Comparison of ENCODE assay signal across 26 cellular contexts in genomic region chrX:50158616-50159015, GRCh38. TPM values are rescaled to one million over a fixed set of nuclear protein-coding genes. Genes with fewer than 3 reads are reported as not detected.
DNase-seq lines count a peak whose midpoint lies in the region; ATAC-seq, FAIRE-seq and TF ChIP-seq lines count a peak whose summit lies in the region.
"Had no signal": no experiment of that assay in that cellular context is flagged by ENCODE, and none has a peak within 500 bp of the region (broad histone marks: within the 10 kb centered on the region; RNA-seq: fewer than 3 reads in every experiment).

No MANE protein-coding gene starts in this region.

- no peak overlapping the region for H2AFZ ChIP-seq in IMR-90 (replicated peaks; ENCODE audit: low read length, poor library complexity)

- no TSS peak for BruUV-seq in IMR-90 (replicated peaks; lab: Mats Ljungman, UMichigan)

- peaks cover 0 to 2% (median 0%) of the 10 kb centered on the region in 4 donors for H3K4me1 Mint-ChIP-seq in naive thymus-derived CD8-positive, alpha-beta T cell
- H3K4me1 Mint-ChIP-seq: CD4-positive, CD25-positive, alpha-beta regulatory T cell had no signal

- no peaks in the 10 kb centered on the region for H3K36me3 Mint-ChIP-seq in naive thymus-derived CD8-positive, alpha-beta T cell
- H3K36me3 Mint-ChIP-seq: CD4-positive, CD25-positive, alpha-beta regulatory T cell had no signal

- no peak overlapping the region for H2BK120ac ChIP-seq in IMR-90 (ENCODE audit: low read depth, low read length)

- 0% methylated on average over 1 of the region's 1 CpG for WGBS in A549 (ENCODE audit: missing lambda C conversion rate)
- no CpG with 5 or more reads among the region's 1 CpG for WGBS in IMR-90 (ENCODE audit: extremely low coverage in 2 of 2, insufficient read length in 1 of 2), 2 experiments
- 10 to 14% (median 13%) methylated on average over 1 of the region's 1 CpG for WGBS in small intestine, 3 donors

- H3K56ac ChIP-seq in IMR-90 (ENCODE audit: extremely low read depth, insufficient read depth, low read length): no peak overlapping the region

- no peaks in the 10 kb centered on the region for H3K9me3 Mint-ChIP-seq in naive thymus-derived CD8-positive, alpha-beta T cell
- H3K9me3 Mint-ChIP-seq: CD4-positive, CD25-positive, alpha-beta regulatory T cell had no signal

- H3K27me3 ChIP-seq in IMR-90 (ENCODE audit: control insufficient read depth, insufficient read depth, low read length) (no peaks in the 10 kb centered on the region), small intestine (ENCODE audit: control insufficient read depth in 2 of 2, insufficient read depth in 2 of 2, low read length in 2 of 2) (no peaks in the 10 kb centered on the region)

- H2BK5ac ChIP-seq in IMR-90 (ENCODE audit: low read depth, low read length, poor library complexity, severe bottlenecking): no peak overlapping the region

- POLR2A ChIA-PET in A549 (lab: Yijun Ruan, JAX): no interaction called here
- POLR2A ChIA-PET in IMR-90 (lab: Charles Lee; ENCODE audit: unreplicated experiment): no interaction called here
- POLR2A ChIA-PET in naive thymus-derived CD8-positive, alpha-beta T cell (lab: Charles Lee): no interaction called here

- H2BK15ac ChIP-seq in IMR-90 (ENCODE audit: low read depth, low read length): no peak overlapping the region

- no peak overlapping the region for H2BK20ac ChIP-seq in IMR-90 (ENCODE audit: low read depth, low read length)

- intact Hi-C loops in IMR-90 (cut with micrococcal nuclease) (no loop called here), left colon (cut with DNase I, micrococcal nuclease) (no loop called here)

- H3K4me2 ChIP-seq in A549 (no peak overlapping the region), IMR-90 (ENCODE audit: low read depth, low read length) (no peak overlapping the region)

- H3K27ac ChIP-seq in A549: no peak overlapping the region
- no peak overlapping the region for H3K27ac ChIP-seq in IMR-90 (ENCODE audit: insufficient read depth, low read length)
- H3K27ac ChIP-seq in small intestine (ENCODE audit: low read depth in 1 of 2, low read length in 1 of 2): no peak overlapping the region
- H3K27ac ChIP-seq: RWPE1 had no signal

- in situ Hi-C loops in IMR-90 (cut with MboI; ENCODE audit: low sequenced_read_pairs): no loop called here

- H3K27me3 Mint-ChIP-seq in naive thymus-derived CD8-positive, alpha-beta T cell: no peaks in the 10 kb centered on the region

- H3K23ac ChIP-seq in IMR-90 (ENCODE audit: low read depth, low read length): no peak overlapping the region

- H3K4me3 ChIP-seq in A549: no peak overlapping the region
- H3K4me3 ChIP-seq in IMR-90 (ENCODE audit: insufficient read depth, low read depth, low read length): no peak overlapping the region
- no peak overlapping the region for H3K4me3 ChIP-seq in small intestine (ENCODE audit: low read depth in 1 of 2, low read length in 2 of 2)

- no peak overlapping the region for H4K8ac ChIP-seq in IMR-90 (ENCODE audit: low read depth in 2 of 2, low read length in 2 of 2)

- DNase-seq in A549 (ENCODE audit: low read depth in 1 of 2, low spot score in 1 of 2): no peak
- no peak for DNase-seq in IMR-90
- peak in 1 of 2 donors; percentile 31 for DNase-seq in left colon
- DNase-seq in small intestine: peak; percentile 48
- DNase-seq in MV-4-11 (lab: John Stamatoyannopoulos, UW): no peak
- no peak for DNase-seq in urothelium cell line (ENCODE audit: low spot score)
- no peak for DNase-seq in naive thymus-derived CD8-positive, alpha-beta T cell
- DNase-seq: 8988T; CD4-positive, CD25-positive, alpha-beta regulatory T cell; DMS153; DND-41; KG1; MM.1S; NCI-H1092; NCI-H1417 treated with DMSO at 0.1 percent for 48 hours; NCI-H1694 treated with DMSO at 0.1 percent for 48 hours; NCI-H2081; NCI-H2227 treated with DMSO at 0.1 percent for 48 hours; NCI-H526 treated with DMSO at 0.1 percent for 48 hours; SHP77 had no signal

- no peak for TF ChIP-seq CTCF in A549 (IDR thresholded peaks at IDR 0.05)
- TF ChIP-seq CTCF in IMR-90 (conservative IDR thresholded peaks at IDR 0.05; ENCODE audit: low read depth, low read length): no peak

- H3K9me3 ChIP-seq in A549 (no peaks in the 10 kb centered on the region), IMR-90 (ENCODE audit: control insufficient read depth, insufficient read depth, low read length) (no peaks in the 10 kb centered on the region), small intestine (ENCODE audit: control insufficient read depth, low read depth) (no peaks in the 10 kb centered on the region)

- ATAC-seq in A549: no peak
- ATAC-seq in IMR-90 (ENCODE audit: low read depth): no peak
- ATAC-seq in left colon: peak; percentile 80
- no peak for ATAC-seq in naive thymus-derived CD8-positive, alpha-beta T cell

- FAIRE-seq in A549 (lab: Jason Lieb, UNC) (no peak), small intestine (lab: Jason Lieb, UNC) (no peak), urothelium cell line (lab: Jason Lieb, UNC) (no peak)
- FAIRE-seq: GM19239 had no signal

- H3K4me1 ChIP-seq in A549 (no peaks in the 10 kb centered on the region), IMR-90 (ENCODE audit: control insufficient read depth, insufficient read depth, low read length) (no peaks in the 10 kb centered on the region), small intestine (ENCODE audit: control insufficient read depth in 2 of 2, insufficient read depth in 1 of 2, low read depth in 1 of 2, low read length in 1 of 2) (no peaks in the 10 kb centered on the region)

- H3K9ac ChIP-seq in IMR-90 (ENCODE audit: low read depth, low read length): no peak overlapping the region

- TF ChIP-seq EP300 in A549 (IDR thresholded peaks at IDR 0.05): no peak

- no peak for TF ChIP-seq RAD21 in A549 (conservative IDR thresholded peaks at IDR 0.05 in 1 of 2, IDR thresholded peaks at IDR 0.05 in 1 of 2)
- TF ChIP-seq RAD21 in IMR-90 (IDR thresholded peaks at IDR 0.05; ENCODE audit: low read length): no peak

- H3K27ac Mint-ChIP-seq in naive thymus-derived CD8-positive, alpha-beta T cell: no peak overlapping the region
- H3K27ac Mint-ChIP-seq: CD4-positive, CD25-positive, alpha-beta regulatory T cell had no signal

- TF ChIP-seq POLR2A in A549 (IDR thresholded peaks at IDR 0.05; ENCODE audit: low read length) (no peak), IMR-90 (IDR thresholded peaks at IDR 0.05; ENCODE audit: low read depth, low read length) (no peak)

- no peak overlapping the region for H4K5ac ChIP-seq in IMR-90 (ENCODE audit: low read depth, low read length)

- H3K79me1 ChIP-seq in IMR-90 (ENCODE audit: low read depth in 1 of 2, low read length in 2 of 2): no peaks in the 10 kb centered on the region

- CTCF ChIA-PET in A549 (lab: Yijun Ruan, JAX) (no interaction called here), IMR-90 (lab: Yijun Ruan, JAX) (no interaction called here)

- H3K36me3 ChIP-seq in IMR-90 (ENCODE audit: control insufficient read depth, insufficient read depth, low read length): no peaks in the 10 kb centered on the region
- no peaks in the 10 kb centered on the region for H3K36me3 ChIP-seq in small intestine (ENCODE audit: control insufficient read depth in 2 of 2, insufficient read depth in 2 of 2, low read length in 2 of 2)

- H3K4me3 Mint-ChIP-seq in naive thymus-derived CD8-positive, alpha-beta T cell: no peak overlapping the region
- H3K4me3 Mint-ChIP-seq: CD4-positive, CD25-positive, alpha-beta regulatory T cell had no signal

- H3K18ac ChIP-seq in IMR-90 (ENCODE audit: low read depth, low read length): no peak overlapping the region

- H2AK9ac ChIP-seq in IMR-90 (replicated peaks; ENCODE audit: low read depth, low read length, poor library complexity): no peak overlapping the region

- no peak overlapping the region for H2AK5ac ChIP-seq in IMR-90 (ENCODE audit: low read depth, low read length)

- H3K9me1 ChIP-seq in IMR-90 (ENCODE audit: insufficient read depth, low read length): no peaks in the 10 kb centered on the region

- no peak overlapping the region for H4K91ac ChIP-seq in IMR-90 (ENCODE audit: insufficient read depth, low read depth, low read length)

- no peak overlapping the region for H3K14ac ChIP-seq in IMR-90 (replicated peaks; ENCODE audit: low read depth, low read length)

- H3K4ac ChIP-seq in IMR-90 (ENCODE audit: low read depth, low read length): no peak overlapping the region

- H4K20me1 ChIP-seq in IMR-90 (ENCODE audit: insufficient read depth, low read length): no peaks in the 10 kb centered on the region

- dilution Hi-C loops in IMR-90 (cut with HindIII; ENCODE audit: low sequenced_read_pairs, unreplicated experiment): no loop called here

TF ChIP-seq in A549, 52 proteins besides CTCF, POLR2A, EP300 and RAD21 (continues in another document):
- TF ChIP-seq MAFK (IDR thresholded peaks at IDR 0.05; ENCODE audit: partially characterized antibody): peak; percentile 83
- TF ChIP-seq HOXB13 (CRISPR knock-in tag; IDR thresholded peaks at IDR 0.05; ENCODE audit: low read depth): no peak

RNA-seq across cellular contexts. Expression of gene AKAP4, which starts 42.2 kb away (rescaled TPM):
- not detected in 2 replicates for polyA plus RNA-seq in A549 (2011; rRNA removed)
- not detected in 2 replicates for polyA plus RNA-seq in A549 (2012; cell fraction: cytosol; rRNA removed)
- not detected in 2 replicates for polyA plus RNA-seq in A549 (2012; cell fraction: nucleus; rRNA removed)
- not detected in 3 replicates for polyA plus RNA-seq in A549 (2017; fragmentation: RNase III; extraction: RNeasy Plus Mini Kit Qiagen cat#74134 plus additional on column Dnase treatment)
- polyA minus RNA-seq in A549 (2011; rRNA and poly(A)+ RNA removed): not detected in 2 replicates
- not detected in 2 replicates for total RNA-seq in IMR-90 (2012; rRNA removed)
- not detected in 2 replicates for polyA plus RNA-seq in IMR-90 (2012; rRNA removed)
- not detected in 2 replicates for polyA plus RNA-seq in IMR-90 (2012; cell fraction: cytosol; rRNA removed)
- polyA plus RNA-seq in IMR-90 (2012; cell fraction: nucleus; rRNA removed; ENCODE audit: low replicate concordance): not detected in 2 replicates
- not detected for total RNA-seq in left colon
- polyA plus RNA-seq in small intestine: not detected
- total RNA-seq in naive thymus-derived CD8-positive, alpha-beta T cell: not detected
- polyA plus RNA-seq in naive thymus-derived CD8-positive, alpha-beta T cell: not detected
- total RNA-seq: CD4-positive, CD25-positive, alpha-beta regulatory T cell; H4; NCI-H460; SK-MEL-5 had no signal
- polyA plus RNA-seq: BJ; CD4-positive, CD25-positive, alpha-beta regulatory T cell had no signal

RNA-seq across cellular contexts. Expression of gene CCNB3, which starts 45.9 kb away (rescaled TPM):
- polyA plus RNA-seq in A549 (2011; rRNA removed) (2.8 and 4.2 TPM in 2 replicates), A549 (2017; fragmentation: RNase III; extraction: RNeasy Plus Mini Kit Qiagen cat#74134 plus additional on column Dnase treatment) (1.3 to 1.9 TPM (median 1.5 TPM) in 3 replicates), IMR-90 (2012; rRNA removed) (0.09 TPM in 2 replicates), small intestine (under 1 TPM in 2 of 3 donors, not detected in 1; 0.12 to 0.54 TPM)
- polyA plus RNA-seq in A549 (2012; cell fraction: cytosol; rRNA removed): 1.4 and 2.1 TPM in 2 replicates
- 5.0 and 7.4 TPM in 2 replicates for polyA plus RNA-seq in A549 (2012; cell fraction: nucleus; rRNA removed)
- polyA minus RNA-seq in A549 (2011; rRNA and poly(A)+ RNA removed): 1.7 and 2.3 TPM in 2 replicates
- total RNA-seq in IMR-90 (2012; rRNA removed) (0.18 and 0.28 TPM in 2 replicates), left colon (under 1 TPM; 0.43 to 0.89 TPM)
- 0.02 and 0.03 TPM in 2 replicates for polyA plus RNA-seq in IMR-90 (2012; cell fraction: cytosol; rRNA removed)
- polyA plus RNA-seq in IMR-90 (2012; cell fraction: nucleus; rRNA removed; ENCODE audit: low replicate concordance): 0.07 and 0.14 TPM in 2 replicates
- under 1 TPM; 0.16 to 0.29 TPM for total RNA-seq in naive thymus-derived CD8-positive, alpha-beta T cell
- not detected for polyA plus RNA-seq in naive thymus-derived CD8-positive, alpha-beta T cell
- polyA plus RNA-seq: CD4-positive, CD25-positive, alpha-beta regulatory T cell had no signal
